Comparison of ENCODE assay signal across 18 cellular contexts in genomic region chr12:81679614-81680013, GRCh38.
DNase-seq lines count a peak whose midpoint lies in the region; ATAC-seq, FAIRE-seq and TF ChIP-seq lines count a peak whose summit lies in the region.
"Had no signal": no experiment of that assay in that cellular context is flagged by ENCODE, and none has a peak within 500 bp of the region (broad histone marks: within the 10 kb centered on the region; RNA-seq: fewer than 3 reads in every experiment).

No MANE protein-coding gene starts in this region.

- TF ChIP-seq CTCF in D721Med (IDR thresholded peaks at IDR 0.05; ENCODE audit: insufficient read depth, missing control alignments) (no peak), pancreas (IDR thresholded peaks at IDR 0.05) (no peak)

- ATAC-seq in pancreas: peak; percentile 54 to 86 (median 59)
- ATAC-seq: A549; CD8-positive, alpha-beta T cell had no signal

- FAIRE-seq in D721Med (lab: Jason Lieb, UNC): peak; percentile 92
- peak; percentile 34 for FAIRE-seq in pancreas (lab: Jason Lieb, UNC)
- FAIRE-seq: A549, G401.6, GM12891, GM19239 had no signal

- no peak overlapping the region for H3K27ac ChIP-seq in pancreas
- H3K27ac ChIP-seq: 22Rv1; A549; BLaER1 treated with 17β-estradiol and CSF1 and Interleukin-3, amounts not matched to agents 10 nM and 100 nM; C4-2B had no signal

- no peaks in the 10 kb centered on the region for H3K27me3 ChIP-seq in pancreas
- H3K27me3 ChIP-seq: BLaER1 treated with 17β-estradiol and CSF1 and Interleukin-3, amounts not matched to agents 10 nM and 100 nM had no signal

- no peaks in the 10 kb centered on the region for H3K36me3 ChIP-seq in pancreas
- H3K36me3 ChIP-seq: BLaER1 treated with 17β-estradiol and CSF1 and Interleukin-3, amounts not matched to agents 10 nM and 100 nM had no signal

- H3K4me3 ChIP-seq in pancreas: no peak overlapping the region
- H3K4me3 ChIP-seq: A549; BLaER1 treated with 17β-estradiol and CSF1 and Interleukin-3, amounts not matched to agents 10 nM and 100 nM had no signal

- WGBS in pancreas, 2 donors: 31 to 33% methylated on average over 2 of the region's 2 CpGs

- H3K9me3 ChIP-seq in pancreas: no peaks in the 10 kb centered on the region
- H3K9me3 ChIP-seq: A549; BLaER1 treated with 17β-estradiol and CSF1 and Interleukin-3, amounts not matched to agents 10 nM and 100 nM had no signal

- peaks cover 4 to 10% (median 6%) of the 10 kb centered on the region in 3 donors for H3K4me1 ChIP-seq in pancreas
- H3K4me1 ChIP-seq: A549; BLaER1 treated with 17β-estradiol and CSF1 and Interleukin-3, amounts not matched to agents 10 nM and 100 nM had no signal

- no peak for DNase-seq in D721Med (ENCODE audit: insufficient read length, low spot score)
- peak; percentile 47 for DNase-seq in NCI-H226
- no peak for DNase-seq in pancreas
- no peak for DNase-seq in COLO668 (lab: John Stamatoyannopoulos, UW; ENCODE audit: unreplicated experiment)
- no peak for DNase-seq in NCI-H2107 treated with DMSO at 0.1 percent for 48 hours (lab: John Stamatoyannopoulos, UW; ENCODE audit: unreplicated experiment)
- DNase-seq: AML-193; CD4-positive, alpha-beta T cell; CD8-positive, alpha-beta T cell; COR-L47; DMS79 treated with DMSO at 0.1 percent for 48 hours; GF-D8 had no signal

- intact Hi-C loops in pancreas (cut with DNase I): no loop called here
